Comparison of ENCODE assay signal across 2 cellular contexts in the genomic region with DNA sequence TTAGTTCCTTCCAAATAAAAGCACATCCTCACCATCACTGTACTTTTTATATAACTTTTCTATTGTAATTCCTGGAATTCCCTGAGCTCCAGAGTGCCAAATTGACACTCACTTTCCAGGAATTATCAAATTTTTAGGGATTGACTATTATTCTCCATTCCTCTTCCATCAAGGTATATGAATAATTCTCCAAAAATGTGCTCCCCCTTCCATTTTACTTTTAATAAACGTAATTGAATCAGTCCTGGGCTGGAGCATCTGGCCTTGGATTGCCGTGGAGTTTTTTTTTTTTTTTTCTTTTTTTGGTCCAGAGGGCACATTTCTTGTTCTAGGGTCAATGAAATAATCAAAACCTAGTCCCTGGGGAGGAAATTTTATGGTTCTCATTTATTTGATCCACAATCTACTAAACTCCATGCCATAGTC.
TF ChIP-seq lines count a peak whose summit lies in the region.

No MANE protein-coding gene starts in this region.

TF ChIP-seq in A549, 52 proteins besides CTCF, POLR2A, EP300 and RAD21 (continued from another document):
- TF ChIP-seq BHLHE40 (IDR thresholded peaks at IDR 0.05; ENCODE audit: low read depth, low read length) (no peak), RARB (CRISPR knock-in tag; IDR thresholded peaks at IDR 0.05) (no peak)

TF ChIP-seq in SK-N-SH treated with all-trans-retinoic acid at 6 μM for 48 hours, 23 proteins besides CTCF, POLR2A, EP300 and RAD21 (continued from another document):
- TF ChIP-seq, protein P1, sequence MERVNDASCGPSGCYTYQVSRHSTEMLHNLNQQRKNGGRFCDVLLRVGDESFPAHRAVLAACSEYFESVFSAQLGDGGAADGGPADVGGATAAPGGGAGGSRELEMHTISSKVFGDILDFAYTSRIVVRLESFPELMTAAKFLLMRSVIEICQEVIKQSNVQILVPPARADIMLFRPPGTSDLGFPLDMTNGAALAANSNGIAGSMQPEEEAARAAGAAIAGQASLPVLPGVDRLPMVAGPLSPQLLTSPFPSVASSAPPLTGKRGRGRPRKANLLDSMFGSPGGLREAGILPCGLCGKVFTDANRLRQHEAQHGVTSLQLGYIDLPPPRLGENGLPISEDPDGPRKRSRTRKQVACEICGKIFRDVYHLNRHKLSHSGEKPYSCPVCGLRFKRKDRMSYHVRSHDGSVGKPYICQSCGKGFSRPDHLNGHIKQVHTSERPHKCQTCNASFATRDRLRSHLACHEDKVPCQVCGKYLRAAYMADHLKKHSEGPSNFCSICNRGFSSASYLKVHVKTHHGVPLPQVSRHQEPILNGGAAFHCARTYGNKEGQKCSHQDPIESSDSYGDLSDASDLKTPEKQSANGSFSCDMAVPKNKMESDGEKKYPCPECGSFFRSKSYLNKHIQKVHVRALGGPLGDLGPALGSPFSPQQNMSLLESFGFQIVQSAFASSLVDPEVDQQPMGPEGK (CRISPR knock-in tag; IDR thresholded peaks at IDR 0.05; ENCODE audit: borderline replicate concordance) = 0 out of 2 replicates have a peak, but pooled peaks have one; percentile 14
- TF ChIP-seq, protein P2, sequence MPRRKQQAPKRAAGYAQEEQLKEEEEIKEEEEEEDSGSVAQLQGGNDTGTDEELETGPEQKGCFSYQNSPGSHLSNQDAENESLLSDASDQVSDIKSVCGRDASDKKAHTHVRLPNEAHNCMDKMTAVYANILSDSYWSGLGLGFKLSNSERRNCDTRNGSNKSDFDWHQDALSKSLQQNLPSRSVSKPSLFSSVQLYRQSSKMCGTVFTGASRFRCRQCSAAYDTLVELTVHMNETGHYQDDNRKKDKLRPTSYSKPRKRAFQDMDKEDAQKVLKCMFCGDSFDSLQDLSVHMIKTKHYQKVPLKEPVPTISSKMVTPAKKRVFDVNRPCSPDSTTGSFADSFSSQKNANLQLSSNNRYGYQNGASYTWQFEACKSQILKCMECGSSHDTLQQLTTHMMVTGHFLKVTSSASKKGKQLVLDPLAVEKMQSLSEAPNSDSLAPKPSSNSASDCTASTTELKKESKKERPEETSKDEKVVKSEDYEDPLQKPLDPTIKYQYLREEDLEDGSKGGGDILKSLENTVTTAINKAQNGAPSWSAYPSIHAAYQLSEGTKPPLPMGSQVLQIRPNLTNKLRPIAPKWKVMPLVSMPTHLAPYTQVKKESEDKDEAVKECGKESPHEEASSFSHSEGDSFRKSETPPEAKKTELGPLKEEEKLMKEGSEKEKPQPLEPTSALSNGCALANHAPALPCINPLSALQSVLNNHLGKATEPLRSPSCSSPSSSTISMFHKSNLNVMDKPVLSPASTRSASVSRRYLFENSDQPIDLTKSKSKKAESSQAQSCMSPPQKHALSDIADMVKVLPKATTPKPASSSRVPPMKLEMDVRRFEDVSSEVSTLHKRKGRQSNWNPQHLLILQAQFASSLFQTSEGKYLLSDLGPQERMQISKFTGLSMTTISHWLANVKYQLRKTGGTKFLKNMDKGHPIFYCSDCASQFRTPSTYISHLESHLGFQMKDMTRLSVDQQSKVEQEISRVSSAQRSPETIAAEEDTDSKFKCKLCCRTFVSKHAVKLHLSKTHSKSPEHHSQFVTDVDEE (CRISPR knock-in tag; IDR thresholded peaks at IDR 0.05) = no peak
- peak; percentile 33; the same call in 1 of the 2 replicates for TF ChIP-seq SNAI2 (CRISPR knock-in tag; IDR thresholded peaks at IDR 0.05)
- TF ChIP-seq ZNF565 (CRISPR knock-in tag; conservative IDR thresholded peaks at IDR 0.05; ENCODE audit: low read depth) = no peak
- TF ChIP-seq ZNF70 (CRISPR knock-in tag; IDR thresholded peaks at IDR 0.05) = no peak
